ENCODE assay signal across 20 cellular contexts in genomic region chr17:41802961-41803682, GRCh38. TPM values are rescaled to one million over a fixed set of nuclear protein-coding genes. Genes with fewer than 3 reads are reported as not detected.
"Had no signal": no experiment of that assay in that cellular context is flagged by ENCODE, and none has a peak within 500 bp of the region (broad histone marks: within the 10 kb centered on the region; RNA-seq: fewer than 3 reads in every experiment).

No MANE protein-coding gene starts in this region.

- H3K4me3 Mint-ChIP-seq: activated CD8-positive, alpha-beta memory T cell treated with anti-CD3 and anti-CD28 coated beads, Interleukin-2, amount 10 ng/mL, durations not matched to agents 7 days and 5 days; activated naive CD8-positive, alpha-beta T cell treated with anti-CD3 and anti-CD28 coated beads, Interleukin-2, amount 10 ng/mL, durations not matched to agents 7 days and 5 days; activated T-cell treated with anti-CD3 and anti-CD28 coated beads, Interleukin-2, amount 50 U/mL, for 72 hours; nephron; T-helper 17 cell had no signal

- FAIRE-seq: bronchial epithelial cell, colon, TTC549 had no signal

- H3K36me3 Mint-ChIP-seq: activated CD8-positive, alpha-beta memory T cell treated with anti-CD3 and anti-CD28 coated beads, Interleukin-2, amount 10 ng/mL, durations not matched to agents 7 days and 5 days; activated naive CD8-positive, alpha-beta T cell treated with anti-CD3 and anti-CD28 coated beads, Interleukin-2, amount 10 ng/mL, durations not matched to agents 7 days and 5 days had no signal

- H3K4me3 ChIP-seq: left ventricle myocardium inferior, suprapubic skin, upper lobe of left lung had no signal

- H3K9me3 Mint-ChIP-seq: activated naive CD8-positive, alpha-beta T cell treated with anti-CD3 and anti-CD28 coated beads, Interleukin-2, amount 10 ng/mL, durations not matched to agents 7 days and 5 days; activated T-cell treated with anti-CD3 and anti-CD28 coated beads, Interleukin-2, amount 50 U/mL, for 72 hours; nephron had no signal

- H3K9me3 ChIP-seq: left ventricle myocardium inferior, suprapubic skin, upper lobe of left lung had no signal

- H3K27me3 Mint-ChIP-seq: activated CD8-positive, alpha-beta memory T cell treated with anti-CD3 and anti-CD28 coated beads, Interleukin-2, amount 10 ng/mL, durations not matched to agents 7 days and 5 days; activated naive CD8-positive, alpha-beta T cell treated with anti-CD3 and anti-CD28 coated beads, Interleukin-2, amount 10 ng/mL, durations not matched to agents 7 days and 5 days; T-helper 17 cell had no signal

- DNase-seq: activated CD8-positive, alpha-beta memory T cell treated with anti-CD3 and anti-CD28 coated beads, Interleukin-2, amount 10 ng/mL, durations not matched to agents 7 days and 5 days; activated naive CD8-positive, alpha-beta T cell treated with anti-CD3 and anti-CD28 coated beads, Interleukin-2, amount 10 ng/mL, durations not matched to agents 7 days and 5 days; activated T-cell treated with anti-CD3 and anti-CD28 coated beads, Interleukin-2, amount 50 U/mL, for 72 hours; anterior cingulate cortex; effector CD8-positive, alpha-beta T cell; foreskin melanocyte; head of caudate nucleus; left ventricle myocardium inferior; mesendoderm; stimulated activated CD4-positive, alpha-beta T cell treated with anti-CD3 and anti-CD28 coated beads, Interleukin-12 subunit alpha, Interleukin-12 subunit beta, amount 100 ng/mL, for 4 hours; stimulated activated naive CD4-positive, alpha-beta T cell; T-helper 17 cell; upper lobe of left lung had no signal

- H3K27me3 ChIP-seq: suprapubic skin, upper lobe of left lung had no signal

- H3K27ac Mint-ChIP-seq: activated CD8-positive, alpha-beta memory T cell treated with anti-CD3 and anti-CD28 coated beads, Interleukin-2, amount 10 ng/mL, durations not matched to agents 7 days and 5 days; activated T-cell treated with anti-CD3 and anti-CD28 coated beads, Interleukin-2, amount 50 U/mL, for 72 hours; T-helper 17 cell had no signal

- H3K27ac ChIP-seq: left ventricle myocardium inferior, suprapubic skin, upper lobe of left lung had no signal

RNA-seq across cellular contexts. Expression of gene FKBP10, which starts 9.7 kb away (rescaled TPM):
- total RNA-seq: T-helper 17 cell had no signal

RNA-seq across cellular contexts. Expression of gene KLHL10, which starts 34.5 kb away (rescaled TPM):
- total RNA-seq: activated CD8-positive, alpha-beta memory T cell treated with anti-CD3 and anti-CD28 coated beads, Interleukin-2, amount 10 ng/mL, durations not matched to agents 7 days and 5 days; activated naive CD8-positive, alpha-beta T cell treated with anti-CD3 and anti-CD28 coated beads, Interleukin-2, amount 10 ng/mL, durations not matched to agents 7 days and 5 days; left ventricle myocardium inferior; osteocyte; pulmonary artery endothelial cell; T-helper 17 cell had no signal
